ENCODE assay signal across 22 cellular contexts in the genomic region with DNA sequence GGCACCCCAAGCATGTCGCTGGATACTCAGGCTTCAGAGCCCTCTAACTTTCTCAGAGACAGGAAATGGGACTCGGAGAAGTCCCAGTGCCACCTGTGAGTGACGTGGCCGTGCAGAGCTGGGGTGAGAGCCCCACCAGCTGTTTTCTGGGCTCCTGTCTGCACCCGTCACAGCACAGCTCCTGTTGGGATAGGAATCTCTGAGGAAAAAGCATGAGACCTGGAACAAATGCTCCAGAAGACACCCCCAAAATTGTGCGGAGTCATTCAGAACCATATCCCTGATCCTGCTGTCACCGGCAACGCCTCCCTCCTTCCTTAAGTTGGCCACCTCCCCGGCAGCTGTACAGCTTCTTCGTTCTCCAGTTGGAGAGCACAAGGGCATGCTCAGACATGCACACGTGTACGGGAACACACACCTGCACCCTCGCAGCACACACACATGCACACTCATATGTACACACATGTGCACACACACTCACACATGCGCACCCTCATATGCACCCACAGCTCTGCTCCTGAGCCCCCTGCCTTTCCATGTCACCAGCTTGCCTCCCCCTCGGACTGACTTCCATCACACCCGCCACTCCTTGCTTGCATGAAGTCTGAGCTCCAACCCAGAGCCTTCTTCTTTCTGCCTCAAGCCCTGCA.
"Had no signal": no experiment of that assay in that cellular context is flagged by ENCODE, and none has a peak within 500 bp of the region (broad histone marks: within the 10 kb centered on the region; RNA-seq: fewer than 3 reads in every experiment).

No MANE protein-coding gene starts in this region.

- H3K4me1 ChIP-seq: gastrocnemius medialis, left lung, lower lobe of right lung, suprapubic skin, thyroid gland, upper lobe of right lung had no signal

- H3K4me1 Mint-ChIP-seq: central memory CD8-positive, alpha-beta T cell; naive B cell; nephron; stimulated activated effector memory CD8-positive, alpha-beta T cell treated with anti-CD3 and anti-CD28 coated beads, Interleukin-12 subunit alpha, Interleukin-12 subunit beta, amount 100 ng/mL, for 72 hours had no signal

- ATAC-seq: esophagus mucosa, gastrocnemius medialis, left lung, lower lobe of right lung, right cardiac atrium, upper lobe of right lung had no signal

- H3K27ac Mint-ChIP-seq: naive B cell; nephron; stimulated activated effector memory CD8-positive, alpha-beta T cell treated with anti-CD3 and anti-CD28 coated beads, Interleukin-12 subunit alpha, Interleukin-12 subunit beta, amount 100 ng/mL, for 72 hours had no signal

- DNase-seq: cortex of kidney; effector memory CD4-positive, alpha-beta T cell; gastrocnemius medialis; glutamatergic neuron; islet precursor cell; left lung; lower lobe of right lung; mesenchymal stem cell; naive B cell; ovary; right cardiac atrium; stimulated activated CD4-positive, alpha-beta T cell treated with anti-CD3 and anti-CD28 coated beads, Interleukin-4, amount 100 ng/mL, for 1 hour; stimulated activated CD8-positive, alpha-beta memory T cell treated with anti-CD3 and anti-CD28 coated beads, Interleukin-4, amount 100 ng/mL, for 48 hours; stimulated activated naive CD8-positive, alpha-beta T cell treated with anti-CD3 and anti-CD28 coated beads, Interleukin-15, Interleukin-2, amounts not matched to agents 100 U/mL and 50 U/mL, for 24 hours; thyroid gland; upper lobe of right lung had no signal

- H3K36me3 ChIP-seq: gastrocnemius medialis, left lung, lower lobe of right lung, neutrophil, ovary, suprapubic skin, thyroid gland, upper lobe of right lung had no signal

- H3K9me3 Mint-ChIP-seq: central memory CD8-positive, alpha-beta T cell; nephron; stimulated activated effector memory CD8-positive, alpha-beta T cell treated with anti-CD3 and anti-CD28 coated beads, Interleukin-12 subunit alpha, Interleukin-12 subunit beta, amount 100 ng/mL, for 72 hours had no signal

- H3K36me3 Mint-ChIP-seq: naive B cell; stimulated activated effector memory CD8-positive, alpha-beta T cell treated with anti-CD3 and anti-CD28 coated beads, Interleukin-12 subunit alpha, Interleukin-12 subunit beta, amount 100 ng/mL, for 72 hours had no signal

- H3K27me3 ChIP-seq: gastrocnemius medialis, left lung, neutrophil, ovary, thyroid gland, upper lobe of right lung had no signal

- H3K27ac ChIP-seq: gastrocnemius medialis, left lung, lower lobe of right lung, neutrophil, ovary, suprapubic skin, thyroid gland, upper lobe of right lung had no signal

- H3K9me3 ChIP-seq: gastrocnemius medialis, left lung, lower lobe of right lung, neutrophil, ovary, suprapubic skin, thyroid gland, upper lobe of right lung had no signal

- H3K4me3 Mint-ChIP-seq: central memory CD8-positive, alpha-beta T cell; naive B cell; nephron; stimulated activated effector memory CD8-positive, alpha-beta T cell treated with anti-CD3 and anti-CD28 coated beads, Interleukin-12 subunit alpha, Interleukin-12 subunit beta, amount 100 ng/mL, for 72 hours had no signal

- H3K4me3 ChIP-seq: gastrocnemius medialis, left lung, lower lobe of right lung, ovary, suprapubic skin, thyroid gland, upper lobe of right lung had no signal
